In the genomic region with DNA sequence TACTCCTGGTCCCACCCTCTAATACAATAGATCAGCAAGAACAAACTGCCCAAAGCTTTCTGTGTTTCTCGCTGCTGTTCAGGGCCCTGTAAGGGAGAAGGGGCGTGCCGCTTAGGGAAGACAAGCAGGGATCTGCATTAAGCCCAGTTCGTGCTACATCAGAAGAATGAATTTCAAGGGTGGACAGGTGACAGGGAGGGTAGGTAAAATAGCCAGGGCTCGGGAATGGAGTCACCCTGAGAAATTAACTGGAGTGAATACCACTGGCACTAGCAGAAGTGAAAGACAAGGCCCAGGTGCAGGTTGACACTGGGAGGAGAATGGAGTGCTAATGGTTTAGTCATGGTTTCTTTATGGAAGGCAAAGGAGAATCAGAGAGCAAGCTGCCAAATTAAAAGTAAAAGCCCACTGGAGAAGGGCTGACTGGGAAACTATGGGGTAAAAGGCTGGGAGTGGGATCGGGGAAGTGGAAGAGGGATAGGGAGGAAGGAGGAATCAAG, we compare ENCODE assay signal across 2 cellular contexts.
TF ChIP-seq lines count a peak whose summit lies in the region.

No MANE protein-coding gene starts in this region.

TF ChIP-seq in H1, 55 proteins besides CTCF, POLR2A, EP300 and RAD21:
- TF ChIP-seq KDM5A (IDR thresholded peaks at IDR 0.05; ENCODE audit: low read length) (no peak), ZNF274 (IDR thresholded peaks at IDR 0.05; ENCODE audit: borderline replicate concordance, extremely low read depth, low read length) (no peak), BCL11A (IDR thresholded peaks at IDR 0.05; ENCODE audit: low read depth in 2 of 2, low read length in 2 of 2) (no peak), BRCA1 (IDR thresholded peaks at IDR 0.05; ENCODE audit: low read depth, low read length) (no peak), TEAD4 (IDR thresholded peaks at IDR 0.05; ENCODE audit: low read depth, low read length) (no peak), EZH2 (IDR thresholded peaks at IDR 0.05; ENCODE audit: low read depth, low read length, severe bottlenecking) (no peak), HDAC2 (IDR thresholded peaks at IDR 0.05; ENCODE audit: borderline replicate concordance in 1 of 2, low read depth in 2 of 2, low read length in 2 of 2) (no peak), SRF (IDR thresholded peaks at IDR 0.05; ENCODE audit: low read depth, low read length) (no peak), ASH2L (IDR thresholded peaks at IDR 0.05; ENCODE audit: low read length) (no peak), TBP (IDR thresholded peaks at IDR 0.05; ENCODE audit: low read depth, low read length) (no peak), CREB1 (IDR thresholded peaks at IDR 0.05) (no peak), JUN (IDR thresholded peaks at IDR 0.05; ENCODE audit: low read depth, low read length) (no peak), GABPA (IDR thresholded peaks at IDR 0.05; ENCODE audit: borderline replicate concordance, insufficient read depth, low read length) (no peak), SIX5 (IDR thresholded peaks at IDR 0.05; ENCODE audit: low read depth, low read length) (no peak), SAP30 (IDR thresholded peaks at IDR 0.05; ENCODE audit: insufficient read depth, insufficient replicate concordance, low read length) (no peak), RBBP5 (IDR thresholded peaks at IDR 0.05; ENCODE audit: borderline replicate concordance, low read depth, low read length) (no peak), KDM1A (IDR thresholded peaks at IDR 0.05; ENCODE audit: borderline replicate concordance, low read length) (no peak), CHD1 (IDR thresholded peaks at IDR 0.05; ENCODE audit: low read depth, low read length) (no peak), TCF12 (IDR thresholded peaks at IDR 0.05; ENCODE audit: low read depth, low read length) (no peak)
- TF ChIP-seq, protein P1, sequence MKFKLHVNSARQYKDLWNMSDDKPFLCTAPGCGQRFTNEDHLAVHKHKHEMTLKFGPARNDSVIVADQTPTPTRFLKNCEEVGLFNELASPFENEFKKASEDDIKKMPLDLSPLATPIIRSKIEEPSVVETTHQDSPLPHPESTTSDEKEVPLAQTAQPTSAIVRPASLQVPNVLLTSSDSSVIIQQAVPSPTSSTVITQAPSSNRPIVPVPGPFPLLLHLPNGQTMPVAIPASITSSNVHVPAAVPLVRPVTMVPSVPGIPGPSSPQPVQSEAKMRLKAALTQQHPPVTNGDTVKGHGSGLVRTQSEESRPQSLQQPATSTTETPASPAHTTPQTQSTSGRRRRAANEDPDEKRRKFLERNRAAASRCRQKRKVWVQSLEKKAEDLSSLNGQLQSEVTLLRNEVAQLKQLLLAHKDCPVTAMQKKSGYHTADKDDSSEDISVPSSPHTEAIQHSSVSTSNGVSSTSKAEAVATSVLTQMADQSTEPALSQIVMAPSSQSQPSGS (IDR thresholded peaks at IDR 0.05; ENCODE audit: low read length) = no peak

TF ChIP-seq in HepG2, 621 proteins besides CTCF, POLR2A, EP300 and RAD21:
- TF ChIP-seq PAX8 (CRISPR knock-in tag; IDR thresholded peaks at IDR 0.05; ENCODE audit: borderline replicate concordance) = no peak
- no peak for TF ChIP-seq MEF2D (CRISPR knock-in tag; IDR thresholded peaks at IDR 0.05)
- no peak for TF ChIP-seq ZNF24 (IDR thresholded peaks at IDR 0.05)
- no peak for TF ChIP-seq ZNF891 (CRISPR knock-in tag; IDR thresholded peaks at IDR 0.05)
- no peak for TF ChIP-seq ZNF773 (CRISPR knock-in tag; IDR thresholded peaks at IDR 0.05; ENCODE audit: borderline replicate concordance)
- TF ChIP-seq, protein P2, sequence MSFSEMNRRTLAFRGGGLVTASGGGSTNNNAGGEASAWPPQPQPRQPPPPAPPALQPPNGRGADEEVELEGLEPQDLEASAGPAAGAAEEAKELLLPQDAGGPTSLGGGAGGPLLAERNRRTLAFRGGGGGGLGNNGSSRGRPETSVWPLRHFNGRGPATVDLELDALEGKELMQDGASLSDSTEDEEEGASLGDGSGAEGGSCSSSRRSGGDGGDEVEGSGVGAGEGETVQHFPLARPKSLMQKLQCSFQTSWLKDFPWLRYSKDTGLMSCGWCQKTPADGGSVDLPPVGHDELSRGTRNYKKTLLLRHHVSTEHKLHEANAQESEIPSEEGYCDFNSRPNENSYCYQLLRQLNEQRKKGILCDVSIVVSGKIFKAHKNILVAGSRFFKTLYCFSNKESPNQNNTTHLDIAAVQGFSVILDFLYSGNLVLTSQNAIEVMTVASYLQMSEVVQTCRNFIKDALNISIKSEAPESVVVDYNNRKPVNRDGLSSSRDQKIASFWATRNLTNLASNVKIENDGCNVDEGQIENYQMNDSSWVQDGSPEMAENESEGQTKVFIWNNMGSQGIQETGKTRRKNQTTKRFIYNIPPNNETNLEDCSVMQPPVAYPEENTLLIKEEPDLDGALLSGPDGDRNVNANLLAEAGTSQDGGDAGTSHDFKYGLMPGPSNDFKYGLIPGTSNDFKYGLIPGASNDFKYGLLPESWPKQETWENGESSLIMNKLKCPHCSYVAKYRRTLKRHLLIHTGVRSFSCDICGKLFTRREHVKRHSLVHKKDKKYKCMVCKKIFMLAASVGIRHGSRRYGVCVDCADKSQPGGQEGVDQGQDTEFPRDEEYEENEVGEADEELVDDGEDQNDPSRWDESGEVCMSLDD (CRISPR knock-in tag; IDR thresholded peaks at IDR 0.05; ENCODE audit: borderline replicate concordance) = no peak
- TF ChIP-seq, protein P3, sequence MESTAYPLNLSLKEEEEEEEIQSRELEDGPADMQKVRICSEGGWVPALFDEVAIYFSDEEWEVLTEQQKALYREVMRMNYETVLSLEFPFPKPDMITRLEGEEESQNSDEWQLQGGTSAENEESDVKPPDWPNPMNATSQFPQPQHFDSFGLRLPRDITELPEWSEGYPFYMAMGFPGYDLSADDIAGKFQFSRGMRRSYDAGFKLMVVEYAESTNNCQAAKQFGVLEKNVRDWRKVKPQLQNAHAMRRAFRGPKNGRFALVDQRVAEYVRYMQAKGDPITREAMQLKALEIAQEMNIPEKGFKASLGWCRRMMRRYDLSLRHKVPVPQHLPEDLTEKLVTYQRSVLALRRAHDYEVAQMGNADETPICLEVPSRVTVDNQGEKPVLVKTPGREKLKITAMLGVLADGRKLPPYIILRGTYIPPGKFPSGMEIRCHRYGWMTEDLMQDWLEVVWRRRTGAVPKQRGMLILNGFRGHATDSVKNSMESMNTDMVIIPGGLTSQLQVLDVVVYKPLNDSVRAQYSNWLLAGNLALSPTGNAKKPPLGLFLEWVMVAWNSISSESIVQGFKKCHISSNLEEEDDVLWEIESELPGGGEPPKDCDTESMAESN (CRISPR knock-in tag; conservative IDR thresholded peaks at IDR 0.05) = no peak
